8 cellular contexts compared by ENCODE assay signal in genomic region chr14:104977681-104978647, GRCh38. TPM values are rescaled to one million over a fixed set of nuclear protein-coding genes. Genes with fewer than 3 reads are reported as not detected.
DNase-seq lines count a peak whose midpoint lies in the region; ATAC-seq and TF ChIP-seq lines count a peak whose summit lies in the region.

Gene AHNAK2, minus strand, starts transcription at chr14:104978374. Its CDS starts 137 bp downstream, at chr14:104978237.

- peak; percentile 80 to 87 for ATAC-seq in activated T-cell treated with anti-CD3 and anti-CD28 coated beads, Interleukin-2, amount 50 U/mL, for 4 hours
- ATAC-seq in GM18873 (IDR thresholded peaks at IDR 0.05; ENCODE audit: low FRiP score, unreplicated experiment), result no peak

- peak within 1 kb of the TSS; percentile 75 for H3K4me3 Mint-ChIP-seq in activated T-cell treated with anti-CD3 and anti-CD28 coated beads, Interleukin-2, amount 50 U/mL, for 4 hours

- H3K4me1 ChIP-seq in muscle layer of duodenum (ENCODE audit: control insufficient read depth in 1 of 2, insufficient read depth in 2 of 2, low read length in 2 of 2), result peaks cover 13 to 59% of the 10 kb centered on the region in 2 donors

- H3K4me1 Mint-ChIP-seq in activated T-cell treated with anti-CD3 and anti-CD28 coated beads, Interleukin-2, amount 50 U/mL, for 4 hours (ENCODE audit: low read depth), result peaks cover 9% of the 10 kb centered on the region

- no peaks in the 10 kb centered on the region for H3K36me3 ChIP-seq in muscle layer of duodenum (ENCODE audit: control insufficient read depth in 1 of 2, insufficient read depth in 2 of 2, low read length in 2 of 2)

- no peak within 1 kb of the TSS for H3K27ac ChIP-seq in muscle layer of duodenum (ENCODE audit: low read length)

- H3K9me3 Mint-ChIP-seq in activated T-cell treated with anti-CD3 and anti-CD28 coated beads, Interleukin-2, amount 50 U/mL, for 4 hours, result no peaks in the 10 kb centered on the region

- no peak for TF ChIP-seq CTCF in subcutaneous adipose tissue (IDR thresholded peaks at IDR 0.05; ENCODE audit: low read depth)

- peak within 1 kb of the TSS; percentile 52 to 72 for H3K4me3 ChIP-seq in muscle layer of duodenum (ENCODE audit: low read depth in 1 of 2, low read length in 2 of 2)

- no peaks in the 10 kb centered on the region for H3K9me3 ChIP-seq in muscle layer of duodenum (ENCODE audit: control insufficient read depth in 1 of 2, low read length in 2 of 2)

- no peaks in the 10 kb centered on the region for H3K27me3 ChIP-seq in muscle layer of duodenum (ENCODE audit: low read depth, low read length)

- H3K27me3 Mint-ChIP-seq in activated T-cell treated with anti-CD3 and anti-CD28 coated beads, Interleukin-2, amount 50 U/mL, for 4 hours (ENCODE audit: low read depth), result peaks cover 29% of the 10 kb centered on the region

- peak; percentile 27 to 38 for DNase-seq in activated CD4-positive, alpha-beta T cell treated with anti-CD3 and anti-CD28 coated beads for 24 hours (ENCODE audit: low read depth in 2 of 2)
- DNase-seq in activated CD4-positive, alpha-beta T cell treated with anti-CD3 and anti-CD28 coated beads for 1 hour, result no peak
- peak; percentile 57 for DNase-seq in NCI-H82 treated with DMSO at 0.1 percent for 48 hours (lab: John Stamatoyannopoulos, UW; ENCODE audit: unreplicated experiment)
- DNase-seq in activated T-cell treated with anti-CD3 and anti-CD28 coated beads, Interleukin-2, amount 50 U/mL, for 4 hours, result no peak
- peak; percentile 75 for DNase-seq in fibroblast of gingiva (ENCODE audit: low read depth)

- H3K36me3 Mint-ChIP-seq in activated T-cell treated with anti-CD3 and anti-CD28 coated beads, Interleukin-2, amount 50 U/mL, for 4 hours (ENCODE audit: insufficient read depth), result no peaks in the 10 kb centered on the region

RNA-seq across cellular contexts. Expression of gene AHNAK2, which starts in this region (rescaled TPM):
- total RNA-seq in activated T-cell treated with anti-CD3 and anti-CD28 coated beads, Interleukin-2, amount 50 U/mL, for 4 hours, result under 1 TPM; under 0.01 to 0.08 (median 0.05) TPM
- 10 to 100 TPM; 36.9 to 77.5 (median 43.9) TPM for total RNA-seq in subcutaneous adipose tissue

Comparison
In these comparisons a context has a peak if more than half of its experiments do, and no peak if none do; other contexts are left out.
1. RNA of gene AHNAK2 (total RNA-seq): 36.9 to 77.5 TPM in subcutaneous adipose tissue; under 0.01 to 0.08 TPM in activated T-cell treated with anti-CD3 and anti-CD28 coated beads, Interleukin-2, amount 50 U/mL, for 4 hours; every median in the first group is over 10 times any median in the second.
2. DNase-seq: peak in activated CD4-positive, alpha-beta T cell treated with anti-CD3 and anti-CD28 coated beads for 24 hours (2 of 2), NCI-H82 treated with DMSO at 0.1 percent for 48 hours (single experiment) and fibroblast of gingiva (single experiment); none in activated CD4-positive, alpha-beta T cell treated with anti-CD3 and anti-CD28 coated beads for 1 hour (single experiment) and activated T-cell treated with anti-CD3 and anti-CD28 coated beads, Interleukin-2, amount 50 U/mL, for 4 hours (single experiment).
3. Peak in ATAC-seq in activated T-cell treated with anti-CD3 and anti-CD28 coated beads, Interleukin-2, amount 50 U/mL, for 4 hours; RNA of the gene not detected or under 1 TPM.